8 cellular contexts compared by ENCODE assay signal in the genomic region with DNA sequence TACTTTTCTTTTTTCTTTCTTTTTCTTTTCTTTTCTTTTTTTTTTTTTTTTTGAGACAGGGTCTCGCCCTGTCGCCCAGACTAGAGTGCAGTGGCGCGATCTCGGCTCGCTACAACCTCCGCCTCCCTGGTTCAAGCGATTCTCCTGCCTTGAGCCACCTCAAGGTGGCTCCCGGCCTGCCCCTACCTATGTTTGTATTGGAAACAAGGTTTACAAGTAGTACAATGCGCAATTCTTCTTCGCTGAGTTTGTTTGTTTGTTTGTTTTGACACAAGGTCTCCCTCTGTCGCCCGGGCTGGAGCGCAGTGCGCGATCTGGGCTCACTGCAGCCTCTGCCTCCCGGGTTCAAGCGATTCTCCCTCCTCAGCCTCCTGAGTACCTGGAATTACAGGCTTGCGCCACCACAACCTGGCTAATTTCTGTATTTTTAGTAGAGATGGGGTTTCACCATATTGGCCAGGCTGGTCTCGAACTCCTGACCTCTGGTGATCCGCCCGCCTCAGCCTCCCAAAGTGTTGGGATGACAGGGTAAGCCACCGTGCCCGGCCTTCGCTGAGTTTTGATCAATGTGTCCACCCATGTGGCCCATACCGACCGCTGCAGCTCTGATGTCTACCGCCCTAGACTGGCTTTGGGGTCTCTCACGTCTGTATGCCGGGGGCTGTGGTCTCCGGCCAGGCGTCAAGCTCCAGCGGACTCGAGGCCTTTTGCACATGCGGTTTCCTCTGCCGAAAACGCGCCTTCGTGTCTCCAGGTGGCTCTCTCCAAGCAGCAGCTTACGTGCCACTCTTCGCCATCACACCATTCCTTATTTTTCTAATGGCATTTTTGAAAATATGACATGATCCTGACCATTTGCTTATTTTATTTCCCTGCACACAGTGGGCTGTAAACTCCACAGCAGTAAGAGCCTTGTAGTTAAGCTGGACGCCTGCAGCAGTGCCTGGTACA. TPM values are rescaled to one million over a fixed set of nuclear protein-coding genes. Genes with fewer than 3 reads are reported as not detected.
DNase-seq lines count a peak whose midpoint lies in the region; ATAC-seq, FAIRE-seq and TF ChIP-seq lines count a peak whose summit lies in the region.

No MANE protein-coding gene starts in this region.

- FAIRE-seq in frontal cortex (lab: Jason Lieb, UNC) (no peak), HTR-8/SVneo (lab: Jason Lieb, UNC) (no peak)

- peak overlapping the region; percentile 10 to 92 (median 64) for H3K27ac ChIP-seq in Peyer's patch
- peak overlapping the region; percentile 58 to 98 (median 90) for H3K27ac ChIP-seq in gastroesophageal sphincter
- H3K27ac ChIP-seq in skeletal muscle tissue (ENCODE audit: low read depth, low read length), result peak overlapping the region; percentile 88

- peak overlapping the region in 3 of 4 donors; percentile 46 to 54 (median 51) for H3K4me3 ChIP-seq in Peyer's patch
- peak overlapping the region in 1 of 2 donors; percentile 49 for H3K4me3 ChIP-seq in gastroesophageal sphincter
- H3K4me3 ChIP-seq in skeletal muscle tissue (ENCODE audit: low read length in 3 of 3), result peak overlapping the region; percentile 60 to 61 (median 60)

- ATAC-seq in gastroesophageal sphincter, result no peak

- H3K9ac ChIP-seq in skeletal muscle tissue (ENCODE audit: low read depth in 1 of 3, low read length in 3 of 3), result peak overlapping the region; percentile 65 to 86 (median 76)

- H3K36me3 ChIP-seq in Peyer's patch, result no peaks in the 10 kb centered on the region
- H3K36me3 ChIP-seq in gastroesophageal sphincter, result no peaks in the 10 kb centered on the region
- no peaks in the 10 kb centered on the region for H3K36me3 ChIP-seq in skeletal muscle tissue (ENCODE audit: control insufficient read depth in 3 of 3, insufficient read depth in 3 of 3, low read length in 3 of 3)

- TF ChIP-seq CTCF in Peyer's patch (IDR thresholded peaks at IDR 0.05), result no peak
- no peak for TF ChIP-seq CTCF in gastroesophageal sphincter (IDR thresholded peaks at IDR 0.05)

- TF ChIP-seq POLR2A in Peyer's patch (IDR thresholded peaks at IDR 0.05), result no peak
- no peak for TF ChIP-seq POLR2A in gastroesophageal sphincter (IDR thresholded peaks at IDR 0.05)

- H3K9me3 ChIP-seq in Peyer's patch (peaks cover 0 to 3% (median 0%) of the 10 kb centered on the region in 4 donors), gastroesophageal sphincter (no peaks in the 10 kb centered on the region), skeletal muscle tissue (ENCODE audit: control insufficient read depth in 3 of 3, low read length in 3 of 3) (no peaks in the 10 kb centered on the region)

- TF ChIP-seq EP300 in gastroesophageal sphincter (IDR thresholded peaks at IDR 0.05), result no peak

- 70 to 72% methylated on average over 12 to 35 of the region's 42 CpGs for WGBS in gastroesophageal sphincter (ENCODE audit: low coverage in 1 of 2), 2 donors

- no peaks in the 10 kb centered on the region for H3K27me3 ChIP-seq in Peyer's patch
- H3K27me3 ChIP-seq in gastroesophageal sphincter, result peaks cover 30% of the 10 kb centered on the region
- H3K27me3 ChIP-seq in skeletal muscle tissue (ENCODE audit: control insufficient read depth in 3 of 3, insufficient read depth in 3 of 3, low read length in 3 of 3), result peaks cover 0 to 7% (median 6%) of the 10 kb centered on the region in 3 donors

- peaks cover 0 to 48% (median 17%) of the 10 kb centered on the region in 4 donors for H3K4me1 ChIP-seq in Peyer's patch
- peaks cover 5 to 64% (median 41%) of the 10 kb centered on the region in 3 donors for H3K4me1 ChIP-seq in gastroesophageal sphincter
- H3K4me1 ChIP-seq in skeletal muscle tissue (ENCODE audit: control insufficient read depth in 3 of 3, insufficient read depth in 3 of 3, low read length in 3 of 3), result peaks cover 51 to 55% (median 55%) of the 10 kb centered on the region in 3 donors

- DNase-seq in DMS79 (lab: John Stamatoyannopoulos, UW) (peak; percentile 32), DMS79 treated with DMSO at 0.1 percent for 48 hours (lab: John Stamatoyannopoulos, UW) (no peak), Peyer's patch (no peak), frontal cortex (ENCODE audit: low spot score in 2 of 2) (no peak), HTR-8/SVneo (ENCODE audit: insufficient read length, low spot score) (no peak), medulla oblongata (ENCODE audit: extremely low spot score) (no peak)

RNA-seq across cellular contexts. Expression of gene YBX2, which starts 1.1 kb away (rescaled TPM):
- total RNA-seq in Peyer's patch (10 to 100 TPM; 20.7 to 70.0 (median 24.6) TPM), gastroesophageal sphincter (1 to 10 TPM; 3.3 to 6.5 (median 5.3) TPM), skeletal muscle tissue (0.52 TPM), frontal cortex (1.2 TPM)

RNA-seq across cellular contexts. Expression of gene EIF5A, which starts 11.9 kb away (rescaled TPM):
- total RNA-seq in Peyer's patch, result 100 to 1,000 TPM in 3 of 4 donors, 10 to 100 TPM in 1; 94.4 to 128 (median 120) TPM
- 100 to 1,000 TPM; 145 to 233 (median 183) TPM for total RNA-seq in gastroesophageal sphincter
- total RNA-seq in skeletal muscle tissue, result 185 TPM
- total RNA-seq in frontal cortex, result 208 TPM

RNA-seq across cellular contexts. Expression of gene SLC2A4, which starts 14.0 kb away (rescaled TPM):
- total RNA-seq in Peyer's patch (1 to 10 TPM in 3 of 4 donors, not detected in 1; 1.1 to 7.6 (median 4.8) TPM), gastroesophageal sphincter (100 to 1,000 TPM in 3 of 4 donors, 10 to 100 TPM in 1; 71.8 to 200 (median 149) TPM), skeletal muscle tissue (34.4 TPM), frontal cortex (under 0.01 TPM)

RNA-seq across cellular contexts. Expression of gene GPS2, which starts 19.7 kb away (rescaled TPM):
- 100 to 1,000 TPM in 1 of 4 donors, 10 to 100 TPM in 3; 93.2 to 148 (median 94.2) TPM for total RNA-seq in Peyer's patch
- total RNA-seq in gastroesophageal sphincter, result 100 to 1,000 TPM in 1 of 4 donors, 10 to 100 TPM in 3; 66.9 to 104 (median 82.5) TPM
- 24.5 TPM for total RNA-seq in skeletal muscle tissue
- 35.5 TPM for total RNA-seq in frontal cortex

RNA-seq across cellular contexts. Expression of gene CLDN7, which starts 33.2 kb away (rescaled TPM):
- total RNA-seq in Peyer's patch, result 1,000 to 10,000 TPM in 1 of 4 donors, 100 to 1,000 TPM in 2, 10 to 100 TPM in 1; 80.0 to 1,052 (median 864) TPM
- total RNA-seq in gastroesophageal sphincter, result 10 to 100 TPM in 1 of 4 donors, 1 to 10 TPM in 2, not detected in 1; 1.4 to 16.9 (median 4.7) TPM
- total RNA-seq in skeletal muscle tissue, result not detected
- total RNA-seq in frontal cortex, result 0.82 TPM
